ENCODE assay signal across 1 cellular context in the genomic region with DNA sequence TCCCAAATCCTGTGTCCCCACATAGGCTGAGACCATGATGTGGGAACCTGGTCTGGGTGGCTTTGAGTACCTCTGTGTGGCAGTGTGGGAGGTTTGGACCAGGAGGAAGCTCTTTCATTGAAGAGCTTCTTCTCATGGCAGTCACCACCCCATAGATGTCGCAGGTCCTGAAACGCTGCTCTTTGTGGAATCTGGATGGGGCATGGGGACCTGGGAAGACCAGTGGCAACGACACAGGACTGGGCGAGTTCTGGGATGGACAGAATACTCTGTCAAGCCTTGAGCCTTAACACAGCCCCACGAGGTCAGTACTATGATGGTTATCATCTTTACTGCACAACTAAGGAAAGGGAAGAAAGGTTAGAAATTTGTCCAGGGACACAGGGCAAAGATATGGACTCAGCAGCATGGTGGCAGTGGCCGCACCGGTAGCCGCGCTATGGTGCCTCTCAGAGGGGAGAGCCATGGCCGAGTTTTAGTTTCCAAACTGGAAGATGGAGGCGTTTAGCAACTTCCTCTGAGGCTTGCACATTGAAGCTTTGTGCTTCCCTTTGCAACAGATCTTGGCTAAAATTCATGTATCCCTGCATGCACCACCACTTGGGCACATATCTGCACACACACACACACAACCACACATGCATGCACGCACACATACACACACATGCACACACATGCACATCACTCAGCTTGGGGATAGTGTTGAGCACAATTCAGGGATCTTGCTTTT.
TF ChIP-seq lines count a peak whose summit lies in the region.

No MANE protein-coding gene starts in this region.

TF ChIP-seq in GM12878, 131 proteins besides CTCF, POLR2A, EP300 and RAD21 (continued from another document):
- TF ChIP-seq, protein P1, sequence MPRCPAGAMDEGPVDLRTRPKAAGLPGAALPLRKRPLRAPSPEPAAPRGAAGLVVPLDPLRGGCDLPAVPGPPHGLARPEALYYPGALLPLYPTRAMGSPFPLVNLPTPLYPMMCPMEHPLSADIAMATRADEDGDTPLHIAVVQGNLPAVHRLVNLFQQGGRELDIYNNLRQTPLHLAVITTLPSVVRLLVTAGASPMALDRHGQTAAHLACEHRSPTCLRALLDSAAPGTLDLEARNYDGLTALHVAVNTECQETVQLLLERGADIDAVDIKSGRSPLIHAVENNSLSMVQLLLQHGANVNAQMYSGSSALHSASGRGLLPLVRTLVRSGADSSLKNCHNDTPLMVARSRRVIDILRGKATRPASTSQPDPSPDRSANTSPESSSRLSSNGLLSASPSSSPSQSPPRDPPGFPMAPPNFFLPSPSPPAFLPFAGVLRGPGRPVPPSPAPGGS (IDR thresholded peaks at IDR 0.05; ENCODE audit: borderline replicate concordance, insufficient read depth, low read depth, low read length, poor library complexity, severe bottlenecking): peak; percentile 15
- TF ChIP-seq, protein P2, sequence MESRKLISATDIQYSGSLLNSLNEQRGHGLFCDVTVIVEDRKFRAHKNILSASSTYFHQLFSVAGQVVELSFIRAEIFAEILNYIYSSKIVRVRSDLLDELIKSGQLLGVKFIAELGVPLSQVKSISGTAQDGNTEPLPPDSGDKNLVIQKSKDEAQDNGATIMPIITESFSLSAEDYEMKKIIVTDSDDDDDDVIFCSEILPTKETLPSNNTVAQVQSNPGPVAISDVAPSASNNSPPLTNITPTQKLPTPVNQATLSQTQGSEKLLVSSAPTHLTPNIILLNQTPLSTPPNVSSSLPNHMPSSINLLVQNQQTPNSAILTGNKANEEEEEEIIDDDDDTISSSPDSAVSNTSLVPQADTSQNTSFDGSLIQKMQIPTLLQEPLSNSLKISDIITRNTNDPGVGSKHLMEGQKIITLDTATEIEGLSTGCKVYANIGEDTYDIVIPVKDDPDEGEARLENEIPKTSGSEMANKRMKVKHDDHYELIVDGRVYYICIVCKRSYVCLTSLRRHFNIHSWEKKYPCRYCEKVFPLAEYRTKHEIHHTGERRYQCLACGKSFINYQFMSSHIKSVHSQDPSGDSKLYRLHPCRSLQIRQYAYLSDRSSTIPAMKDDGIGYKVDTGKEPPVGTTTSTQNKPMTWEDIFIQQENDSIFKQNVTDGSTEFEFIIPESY (IDR thresholded peaks at IDR 0.05): no peak
- TF ChIP-seq SIX5 (IDR thresholded peaks at IDR 0.05; ENCODE audit: low read depth, low read length, severe bottlenecking) (no peak), PAX8 (IDR thresholded peaks at IDR 0.05) (no peak)
